9 cellular contexts compared by ENCODE assay signal in genomic region chr20:51014797-51015722, GRCh38. TPM values are rescaled to one million over a fixed set of nuclear protein-coding genes. Genes with fewer than 3 reads are reported as not detected.
DNase-seq lines count a peak whose midpoint lies in the region; ATAC-seq and TF ChIP-seq lines count a peak whose summit lies in the region.
"Had no signal": no experiment of that assay in that cellular context is flagged by ENCODE, and none has a peak within 500 bp of the region (broad histone marks: within the 10 kb centered on the region; RNA-seq: fewer than 3 reads in every experiment).

No MANE protein-coding gene starts in this region.

- ATAC-seq in omental fat pad (ENCODE audit: low FRiP score) (peak; percentile 53), HG03342 (IDR thresholded peaks at IDR 0.05; ENCODE audit: unreplicated experiment) (no peak)

- TF ChIP-seq CTCF in omental fat pad (IDR thresholded peaks at IDR 0.05), result no peak

- DNase-seq in NCI-H2107 treated with DMSO at 0.1 percent for 48 hours (lab: John Stamatoyannopoulos, UW; ENCODE audit: unreplicated experiment) (peak; percentile 1), NCI-H2107 (lab: John Stamatoyannopoulos, UW) (no peak), HuH-7.5 (ENCODE audit: low spot score) (peak; percentile 89), SKM-1 treated with dmso at 0.1 percent for 144 hours (lab: John Stamatoyannopoulos, UW; ENCODE audit: unreplicated experiment) (peak; percentile 24), fibroblast of gingiva (ENCODE audit: low read depth) (peak; percentile 42), omental fat pad (ENCODE audit: low spot score) (no peak), cerebellar nuclear complex (lab: John Stamatoyannopoulos, UW) (no peak)
- DNase-seq: activated naive CD8-positive, alpha-beta T cell treated with anti-CD3 and anti-CD28 coated beads, Interleukin-2, amount 10 ng/mL, durations not matched to agents 7 days and 5 days had no signal

RNA-seq across cellular contexts. Expression of gene KCNG1, which starts 7.8 kb away (rescaled TPM):
- 1 to 10 TPM in 2 of 4 donors, under 1 TPM in 1, not detected in 1; 0.19 to 1.4 (median 1.2) TPM for total RNA-seq in omental fat pad
- total RNA-seq: activated naive CD8-positive, alpha-beta T cell treated with anti-CD3 and anti-CD28 coated beads, Interleukin-2, amount 10 ng/mL, durations not matched to agents 7 days and 5 days had no signal

RNA-seq across cellular contexts. Expression of gene MOCS3, which starts 56.4 kb away (rescaled TPM):
- 1 to 10 TPM; 3.3 to 5.5 (median 3.6) TPM for total RNA-seq in omental fat pad

RNA-seq across cellular contexts. Expression of gene DPM1, which starts 56.7 kb away (rescaled TPM):
- total RNA-seq in omental fat pad, result 10 to 100 TPM; 39.0 to 62.0 (median 49.6) TPM

Comparison
In these comparisons a context has a peak if more than half of its experiments do, and no peak if none do; other contexts are left out.
1. DNase-seq: peak in NCI-H2107 treated with DMSO at 0.1 percent for 48 hours (single experiment), HuH-7.5 (single experiment), SKM-1 treated with dmso at 0.1 percent for 144 hours (single experiment) and fibroblast of gingiva (single experiment); none in NCI-H2107 (single experiment), omental fat pad (single experiment) and cerebellar nuclear complex (0 of 2).